ENCODE assay signal across 1 cellular context in genomic region chr7:141001122-141001521, GRCh38.
TF ChIP-seq lines count a peak whose summit lies in the region.

No MANE protein-coding gene starts in this region.

TF ChIP-seq in HepG2, 621 proteins besides CTCF, POLR2A, EP300 and RAD21 (continued from another document):
- TF ChIP-seq ZNF281 (CRISPR knock-in tag; IDR thresholded peaks at IDR 0.05; ENCODE audit: borderline replicate concordance): no peak
- 0 out of 2 replicates have a peak, but pooled peaks have one; percentile 48 for TF ChIP-seq ZNF101 (CRISPR knock-in tag; IDR thresholded peaks at IDR 0.05; ENCODE audit: borderline replicate concordance, low read depth)
- no peak for TF ChIP-seq SOX6 (IDR thresholded peaks at IDR 0.05)
- TF ChIP-seq SOX6 (CRISPR knock-in tag; IDR thresholded peaks at IDR 0.05): 0 out of 2 replicates have a peak, but pooled peaks have one; percentile 4
- no peak for TF ChIP-seq HDAC2 (CRISPR knock-in tag; IDR thresholded peaks at IDR 0.05)
TF ChIP-seq in HepG2: peak in this region for 7.
